ENCODE assay signal across 8 cellular contexts in the genomic region with DNA sequence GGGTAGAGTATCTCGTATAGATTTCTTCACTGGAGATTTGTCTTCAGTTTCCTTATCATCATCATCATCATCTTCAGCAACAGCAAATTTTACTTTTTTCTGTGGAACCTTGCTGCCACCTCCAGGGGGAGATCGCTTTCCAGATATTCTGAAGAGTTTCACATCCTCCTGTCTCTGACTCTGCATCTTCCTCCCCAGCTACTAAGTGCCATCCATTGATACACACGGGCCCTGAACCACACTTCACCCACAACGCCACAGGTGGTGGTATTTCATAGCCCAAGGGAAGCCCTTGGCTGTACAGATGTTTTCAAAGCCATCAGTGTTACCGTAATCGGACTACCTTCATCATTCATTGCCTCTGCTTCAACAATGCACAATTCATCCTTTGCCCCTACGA.
DNase-seq lines count a peak whose midpoint lies in the region; ATAC-seq and TF ChIP-seq lines count a peak whose summit lies in the region.

No MANE protein-coding gene starts in this region.

- no peak overlapping the region for H3K4me3 Mint-ChIP-seq in endodermal cell

- H3K9me3 ChIP-seq in endodermal cell (ENCODE audit: control insufficient read depth, low read length) (no peaks in the 10 kb centered on the region), stomach (no peaks in the 10 kb centered on the region)

- H3K4me3 ChIP-seq in endodermal cell (ENCODE audit: low read length) = no peak overlapping the region
- H3K4me3 ChIP-seq in stomach = no peak overlapping the region

- H3K27ac ChIP-seq in endodermal cell (ENCODE audit: low read depth, low read length) (no peak overlapping the region), stomach (peak overlapping the region in 1 of 5 donors; percentile 33)

- no peak for TF ChIP-seq EP300 in stomach (IDR thresholded peaks at IDR 0.05)

- H3K36me3 ChIP-seq in endodermal cell (ENCODE audit: control insufficient read depth, insufficient read depth, low read length) (peaks cover 10% of the 10 kb centered on the region), stomach (no peaks in the 10 kb centered on the region)

- H3K36me3 Mint-ChIP-seq in endodermal cell (ENCODE audit: low read depth) = peaks cover 11% of the 10 kb centered on the region

- H3K4me1 Mint-ChIP-seq in endodermal cell = peaks cover 6% of the 10 kb centered on the region

- no peaks in the 10 kb centered on the region for H3K9me3 Mint-ChIP-seq in endodermal cell

- 92 to 94% methylated on average over 5 to 7 of the region's 7 CpGs for WGBS in endodermal cell (ENCODE audit: insufficient coverage in 1 of 2, insufficient read length in 1 of 2), 2 experiments
- 75 to 82% (median 79%) methylated on average over 7 of the region's 7 CpGs for WGBS in stomach, 5 donors

- no peak overlapping the region for H3K9ac ChIP-seq in endodermal cell (ENCODE audit: extremely low read depth, low read length, poor library complexity, severe bottlenecking)

- no peaks in the 10 kb centered on the region for H3K27me3 Mint-ChIP-seq in endodermal cell (ENCODE audit: insufficient read depth)

- no peak for TF ChIP-seq POLR2A in stomach (IDR thresholded peaks at IDR 0.05)

- intact Hi-C loops in stomach (cut with DNase I; ENCODE audit: low total_unique reads) = no loop called here

- H3K4me1 ChIP-seq in endodermal cell (ENCODE audit: control insufficient read depth, insufficient read depth, low read length) = no peaks in the 10 kb centered on the region
- peaks cover under 1 to 81% (median 37%) of the 10 kb centered on the region in 4 donors for H3K4me1 ChIP-seq in stomach

- H3K27me3 ChIP-seq in endodermal cell (ENCODE audit: control insufficient read depth, insufficient read depth, low read length, poor library complexity, severe bottlenecking) (no peaks in the 10 kb centered on the region), stomach (no peaks in the 10 kb centered on the region)

- ATAC-seq in GM18907 (IDR thresholded peaks at IDR 0.05; ENCODE audit: unreplicated experiment) (peak; percentile 73), HG02885 (IDR thresholded peaks at IDR 0.05; ENCODE audit: poor library complexity, unreplicated experiment) (peak; percentile 63), HG02884 (IDR thresholded peaks at IDR 0.05; ENCODE audit: unreplicated experiment) (no peak)

- peak; percentile 58 for DNase-seq in T follicular helper cell (ENCODE audit: low read depth)
- DNase-seq in endodermal cell = no peak
- DNase-seq in stimulated activated CD8-positive, alpha-beta memory T cell treated with anti-CD3 and anti-CD28 coated beads, Interleukin-12 subunit alpha, Interleukin-12 subunit beta, amount 100 ng/mL, for 1 hour (ENCODE audit: low read depth) = peak; percentile 36
- DNase-seq in stomach = no peak
- no peak for DNase-seq in DMS53 (lab: John Stamatoyannopoulos, UW)

- TF ChIP-seq CTCF in endodermal cell (conservative IDR thresholded peaks at IDR 0.05) (peak; percentile 66), stomach (IDR thresholded peaks at IDR 0.05) (peak in 2 of 7 experiments; percentile 27 to 30)

- H3K27ac Mint-ChIP-seq in endodermal cell = no peak overlapping the region

Comparison
In these comparisons a context has a peak if more than half of its experiments do, and no peak if none do; other contexts are left out.
1. DNase-seq: peak in T follicular helper cell (single experiment) and stimulated activated CD8-positive, alpha-beta memory T cell treated with anti-CD3 and anti-CD28 coated beads, Interleukin-12 subunit alpha, Interleukin-12 subunit beta, amount 100 ng/mL, for 1 hour (single experiment); none in endodermal cell (single experiment), stomach (single experiment) and DMS53 (single experiment).